ENCODE assay signal across 10 cellular contexts in the genomic region with DNA sequence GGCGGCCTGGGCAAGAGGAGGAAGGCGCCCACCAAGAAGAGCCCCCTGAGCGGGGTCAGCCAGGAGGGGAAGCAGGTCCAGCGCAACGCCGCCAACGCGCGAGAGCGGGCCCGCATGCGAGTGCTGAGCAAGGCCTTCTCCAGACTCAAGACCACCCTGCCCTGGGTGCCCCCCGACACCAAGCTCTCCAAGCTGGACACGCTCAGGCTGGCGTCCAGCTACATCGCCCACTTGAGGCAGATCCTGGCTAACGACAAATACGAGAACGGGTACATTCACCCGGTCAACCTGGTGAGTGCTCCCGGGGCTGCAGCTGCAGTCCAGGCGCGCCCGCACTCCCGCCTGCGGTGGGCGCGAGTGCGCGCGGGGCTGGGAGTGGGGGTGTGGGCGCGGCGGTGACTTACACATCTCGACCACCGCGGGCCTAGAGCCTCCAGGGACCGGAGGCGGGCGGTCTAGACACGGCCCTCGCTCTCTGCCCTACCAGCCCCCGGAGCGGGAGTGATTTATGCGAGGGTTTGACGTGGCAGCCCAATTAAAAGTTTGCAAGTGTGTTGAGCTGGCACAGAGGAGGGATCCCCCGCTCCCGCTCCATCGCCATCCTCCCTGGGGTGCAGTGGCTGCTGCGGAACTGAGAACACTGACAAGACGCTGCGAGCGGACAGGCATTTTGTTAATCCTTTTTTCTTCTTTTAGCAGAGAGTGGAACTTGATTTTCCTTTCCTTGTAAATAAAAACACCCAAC. TPM values are rescaled to one million over a fixed set of nuclear protein-coding genes. Genes with fewer than 3 reads are reported as not detected.
DNase-seq lines count a peak whose midpoint lies in the region; ATAC-seq and TF ChIP-seq lines count a peak whose summit lies in the region.
"Had no signal": no experiment of that assay in that cellular context is flagged by ENCODE, and none has a peak within 500 bp of the region (broad histone marks: within the 10 kb centered on the region; RNA-seq: fewer than 3 reads in every experiment).

No MANE protein-coding gene starts in this region.

- no peak overlapping the region for H3K27ac Mint-ChIP-seq in T-helper 2 cell treated with Interferon-gamma antibody and Interleukin-4, amounts not matched to agents 5 μg/mL and 100 μg/mL, for 36 hours

- no peaks in the 10 kb centered on the region for H3F3A ChIP-seq in neural cell (ENCODE audit: insufficient read depth, low read length, poor library complexity, severe bottlenecking)

- TF ChIP-seq RAD21 in neural cell (conservative IDR thresholded peaks at IDR 0.05): no peak

- no peaks in the 10 kb centered on the region for H3K79me2 ChIP-seq in neural cell (replicated peaks; ENCODE audit: insufficient read depth, low read length)

- H3K9me2 ChIP-seq in neural cell (ENCODE audit: insufficient read depth, low read length): no peaks in the 10 kb centered on the region

- peaks cover 93% of the 10 kb centered on the region for H3K27me3 ChIP-seq in neural cell (ENCODE audit: insufficient read depth, low read depth, low read length)

- no peaks in the 10 kb centered on the region for H3K9me3 ChIP-seq in neural cell (ENCODE audit: low read length)

- ATAC-seq in HG03196 (IDR thresholded peaks at IDR 0.05; ENCODE audit: unreplicated experiment) (no peak), GM21528 (IDR thresholded peaks at IDR 0.05; ENCODE audit: low FRiP score, unreplicated experiment) (no peak)

- no peak overlapping the region for H3K9ac ChIP-seq in neural cell (ENCODE audit: low read length)

- no peaks in the 10 kb centered on the region for H3K36me3 ChIP-seq in neural cell (ENCODE audit: insufficient read depth, low read length)

- H3K27ac ChIP-seq in neural cell (ENCODE audit: low read length): no peak overlapping the region

- H3K4me3 ChIP-seq in fibroblast of the aortic adventitia (ENCODE audit: low read depth, low read length) (peak overlapping the region; percentile 70), neural cell (ENCODE audit: low read length) (peak overlapping the region; percentile 58)

- DNase-seq in AG08396 (ENCODE audit: low spot score) (peak; percentile 73), fibroblast of the aortic adventitia (ENCODE audit: low read depth) (peak; percentile 30), C1 segment of cervical spinal cord (lab: John Stamatoyannopoulos, UW) (no peak)
- DNase-seq in T-helper 2 cell treated with Interferon-gamma antibody and Interleukin-4, amounts not matched to agents 5 μg/mL and 100 μg/mL, for 36 hours (ENCODE audit: low spot score): no peak
- DNase-seq in effector CD8-positive, alpha-beta T cell (lab: John Stamatoyannopoulos, UW): no peak
- DNase-seq: NCI-H2107 had no signal

- no peak for TF ChIP-seq EP300 in neural cell (conservative IDR thresholded peaks at IDR 0.05; ENCODE audit: poor library complexity, severe bottlenecking)

- H3K4me1 Mint-ChIP-seq in T-helper 2 cell treated with Interferon-gamma antibody and Interleukin-4, amounts not matched to agents 5 μg/mL and 100 μg/mL, for 36 hours (ENCODE audit: low read depth): peaks cover 7% of the 10 kb centered on the region

- H3K27me3 Mint-ChIP-seq in T-helper 2 cell treated with Interferon-gamma antibody and Interleukin-4, amounts not matched to agents 5 μg/mL and 100 μg/mL, for 36 hours (ENCODE audit: low read depth): peaks cover 89% of the 10 kb centered on the region

- H3K9me3 Mint-ChIP-seq in T-helper 2 cell treated with Interferon-gamma antibody and Interleukin-4, amounts not matched to agents 5 μg/mL and 100 μg/mL, for 36 hours: no peaks in the 10 kb centered on the region

- no peak overlapping the region for H2AFZ ChIP-seq in neural cell (ENCODE audit: low read depth, low read length)

- no peaks in the 10 kb centered on the region for H4K20me1 ChIP-seq in neural cell (ENCODE audit: insufficient read depth)

- H3K36me3 Mint-ChIP-seq in T-helper 2 cell treated with Interferon-gamma antibody and Interleukin-4, amounts not matched to agents 5 μg/mL and 100 μg/mL, for 36 hours (ENCODE audit: low read depth): no peaks in the 10 kb centered on the region

- peak overlapping the region; percentile 28 for H3K4me3 Mint-ChIP-seq in T-helper 2 cell treated with Interferon-gamma antibody and Interleukin-4, amounts not matched to agents 5 μg/mL and 100 μg/mL, for 36 hours

- H3K4me2 ChIP-seq in neural cell (ENCODE audit: low read length): no peak overlapping the region

- TF ChIP-seq CTCF in fibroblast of the aortic adventitia (IDR thresholded peaks at IDR 0.05; ENCODE audit: insufficient read depth, low read length) (peak; percentile 18), neural cell (IDR thresholded peaks at IDR 0.05; ENCODE audit: poor library complexity, severe bottlenecking) (no peak)

TF ChIP-seq in neural cell, 6 proteins besides CTCF, POLR2A, EP300 and RAD21:
- TF ChIP-seq POLR2AphosphoS5 (IDR thresholded peaks at IDR 0.05) (peak; percentile 3), EZH2 (IDR thresholded peaks at IDR 0.05; ENCODE audit: borderline replicate concordance, insufficient read depth, low read length, poor library complexity, severe bottlenecking) (peak; percentile 85), MXI1 (conservative IDR thresholded peaks at IDR 0.05; ENCODE audit: poor library complexity, severe bottlenecking) (no peak)
TF ChIP-seq in neural cell: peak in this region for 2.

RNA-seq across cellular contexts. Expression of a gene that starts 0.8 kb away (rescaled TPM):
- total RNA-seq in fibroblast of the aortic adventitia (ENCODE audit: low replicate concordance): 2.9 and 5.0 TPM in 2 replicates
- not detected in 2 replicates for polyA plus RNA-seq in neural cell
- not detected in 2 replicates for polyA minus RNA-seq in neural cell
- polyA plus RNA-seq: keratinocyte had no signal

Comparison
In these comparisons a context has a peak if more than half of its experiments do, and no peak if none do; other contexts are left out.
1. DNase-seq: peak in AG08396 (single experiment) and fibroblast of the aortic adventitia (single experiment); none in T-helper 2 cell treated with Interferon-gamma antibody and Interleukin-4, amounts not matched to agents 5 μg/mL and 100 μg/mL, for 36 hours (single experiment), effector CD8-positive, alpha-beta T cell (single experiment) and C1 segment of cervical spinal cord (0 of 14).